Comparison of ENCODE assay signal across 11 cellular contexts in genomic region chr15:66912001-66912400, GRCh38.
DNase-seq lines count a peak whose midpoint lies in the region; ATAC-seq and TF ChIP-seq lines count a peak whose summit lies in the region.
"Had no signal": no experiment of that assay in that cellular context is flagged by ENCODE, and none has a peak within 500 bp of the region (broad histone marks: within the 10 kb centered on the region; RNA-seq: fewer than 3 reads in every experiment).

No MANE protein-coding gene starts in this region.

- no peaks in the 10 kb centered on the region for H3K9me3 Mint-ChIP-seq in activated naive CD4-positive, alpha-beta T cell treated with anti-CD3 and anti-CD28 coated beads for 36 hours

- 43 to 56% methylated on average over 6 to 7 of the region's 7 CpGs for WGBS in transverse colon (ENCODE audit: low coverage in 1 of 2), 2 donors
- WGBS in upper lobe of left lung, 2 donors: 42 to 50% methylated on average over 7 of the region's 7 CpGs

- no peak for ATAC-seq in Panc1
- peak; percentile 52 for ATAC-seq in sciatic nerve
- no peak for ATAC-seq in upper lobe of left lung (ENCODE audit: low FRiP score in 2 of 2)

- in situ Hi-C loops in Panc1 (cut with HindIII; ENCODE audit: low pct_unique_long_range_greater_than_20kb, low sequenced_read_pairs) (no loop called here), transverse colon (cut with MboI; ENCODE audit: low pct_ligation_motif_present in 1 of 4, low pct_unique_long_range_greater_than_20kb in 1 of 4, low sequenced_read_pairs in 3 of 4) (no loop called here)

- TF ChIP-seq POLR2A in transverse colon (IDR thresholded peaks at IDR 0.05) (no peak), upper lobe of left lung (IDR thresholded peaks at IDR 0.05) (no peak)

- H3K36me3 Mint-ChIP-seq in activated naive CD4-positive, alpha-beta T cell treated with anti-CD3 and anti-CD28 coated beads for 36 hours (ENCODE audit: low read depth): peaks cover 2% of the 10 kb centered on the region

- H3K36me3 ChIP-seq in Panc1 (ENCODE audit: control insufficient read depth, insufficient read depth, low read length) (no peaks in the 10 kb centered on the region), transverse colon (no peaks in the 10 kb centered on the region), upper lobe of left lung (no peaks in the 10 kb centered on the region)
- H3K36me3 ChIP-seq: MG63 had no signal

- no peak overlapping the region for H3K27ac Mint-ChIP-seq in activated naive CD4-positive, alpha-beta T cell treated with anti-CD3 and anti-CD28 coated beads for 36 hours

- peaks cover 5% of the 10 kb centered on the region; the same call in 1 of the 2 replicates for H3K9me3 ChIP-seq in Panc1 (ENCODE audit: control insufficient read depth, insufficient read depth, low read depth, low read length)
- no peaks in the 10 kb centered on the region for H3K9me3 ChIP-seq in transverse colon
- no peaks in the 10 kb centered on the region for H3K9me3 ChIP-seq in upper lobe of left lung

- no peak overlapping the region for H3K4me3 ChIP-seq in Panc1 (ENCODE audit: low read depth in 2 of 2, low read length in 2 of 2)
- no peak overlapping the region for H3K4me3 ChIP-seq in transverse colon
- no peak overlapping the region for H3K4me3 ChIP-seq in upper lobe of left lung
- H3K4me3 ChIP-seq: MG63, SK-N-MC had no signal

- no peak overlapping the region for H3K4me3 Mint-ChIP-seq in activated naive CD4-positive, alpha-beta T cell treated with anti-CD3 and anti-CD28 coated beads for 36 hours

- H3K4me1 Mint-ChIP-seq in activated naive CD4-positive, alpha-beta T cell treated with anti-CD3 and anti-CD28 coated beads for 36 hours (ENCODE audit: low read depth): peaks cover 16% of the 10 kb centered on the region

- peaks cover 2% of the 10 kb centered on the region for H3K27me3 Mint-ChIP-seq in activated naive CD4-positive, alpha-beta T cell treated with anti-CD3 and anti-CD28 coated beads for 36 hours (ENCODE audit: low read depth)

- POLR2A ChIA-PET in Panc1 (lab: Charles Lee): no interaction called here

- TF ChIP-seq EP300 in transverse colon (IDR thresholded peaks at IDR 0.05; ENCODE audit: low read depth): no peak
- no peak for TF ChIP-seq EP300 in upper lobe of left lung (IDR thresholded peaks at IDR 0.05)

- H3K4me1 ChIP-seq in Panc1 (ENCODE audit: control insufficient read depth, insufficient read depth, low read length) (peaks cover 25% of the 10 kb centered on the region), transverse colon (peaks cover 0 to 19% (median 11%) of the 10 kb centered on the region in 4 donors), upper lobe of left lung (peaks cover 0 to 12% (median 2%) of the 10 kb centered on the region in 4 donors)

- BruUV-seq in Panc1 (replicated peaks; lab: Mats Ljungman, UMichigan): no TSS peak

- no peaks in the 10 kb centered on the region for H3K27me3 ChIP-seq in Panc1 (ENCODE audit: control insufficient read depth, insufficient read depth, low read length)
- H3K27me3 ChIP-seq in transverse colon: no peaks in the 10 kb centered on the region
- H3K27me3 ChIP-seq in upper lobe of left lung: no peaks in the 10 kb centered on the region
- H3K27me3 ChIP-seq: MG63 had no signal

- H3K27ac ChIP-seq in Panc1 (ENCODE audit: low read length) (peak overlapping the region; percentile 85; the same call in 1 of the 2 replicates), transverse colon (no peak overlapping the region), upper lobe of left lung (no peak overlapping the region)
- H3K27ac ChIP-seq: SK-N-MC had no signal

- intact Hi-C loops in Panc1 (cut with micrococcal nuclease; ENCODE audit: unreplicated experiment) (no loop called here), sciatic nerve (cut with DNase I) (no loop called here), transverse colon (cut with DNase I; ENCODE audit: low total_unique reads) (no loop called here)
- intact Hi-C loops in activated naive CD4-positive, alpha-beta T cell treated with anti-CD3 and anti-CD28 coated beads for 36 hours (cut with micrococcal nuclease): no loop called here

- peak; percentile 6 to 17 for DNase-seq in activated CD4-positive, alpha-beta T cell treated with anti-CD3 and anti-CD28 coated beads for 4 hours
- DNase-seq in activated CD4-positive, alpha-beta T cell treated with anti-CD3 and anti-CD28 coated beads, Interleukin-2, amount 50 U/mL, for 4 hours: no peak
- no peak for DNase-seq in Panc1 (ENCODE audit: low read depth, low spot score)
- DNase-seq in activated naive CD4-positive, alpha-beta T cell treated with anti-CD3 and anti-CD28 coated beads for 36 hours: peak; percentile 48
- no peak for DNase-seq in sciatic nerve (ENCODE audit: low spot score)
- no peak for DNase-seq in transverse colon
- no peak for DNase-seq in GM10266 (ENCODE audit: extremely low spot score)
- no peak for DNase-seq in upper lobe of left lung
- DNase-seq: MG63; stimulated activated CD4-positive, alpha-beta T cell treated with anti-CD3 and anti-CD28 coated beads, Interleukin-4, amount 100 ng/mL, for 24 hours had no signal

- TF ChIP-seq CTCF in Panc1 (IDR thresholded peaks at IDR 0.05) (no peak), transverse colon (IDR thresholded peaks at IDR 0.05) (no peak), GM10266 (IDR thresholded peaks at IDR 0.05; ENCODE audit: control insufficient read depth, insufficient read depth, low read depth, missing control alignments) (no peak), upper lobe of left lung (IDR thresholded peaks at IDR 0.05) (no peak)

- CTCF ChIA-PET in Panc1 (lab: Charles Lee): interaction anchor here (0.6 to 1.5 kb wide), 3 partner anchors 20 to 327 kb away, joined by 3 read pairs; no protein-coding TSS in a partner anchor
- CTCF ChIA-PET in activated naive CD4-positive, alpha-beta T cell treated with anti-CD3 and anti-CD28 coated beads for 36 hours (lab: Charles Lee): interaction anchor here (0.6 to 1.8 kb wide), 6 partner anchors 9 to 374 kb away, joined by 3 to 17 read pairs (median 4); no protein-coding TSS in a partner anchor

Comparison
In these comparisons a context has a peak if more than half of its experiments do, and no peak if none do; other contexts are left out.
1. DNase-seq: peak in activated CD4-positive, alpha-beta T cell treated with anti-CD3 and anti-CD28 coated beads for 4 hours (2 of 2) and activated naive CD4-positive, alpha-beta T cell treated with anti-CD3 and anti-CD28 coated beads for 36 hours (single experiment); none in activated CD4-positive, alpha-beta T cell treated with anti-CD3 and anti-CD28 coated beads, Interleukin-2, amount 50 U/mL, for 4 hours (0 of 2), Panc1 (single experiment), sciatic nerve (single experiment), transverse colon (single experiment), GM10266 (single experiment) and upper lobe of left lung (0 of 2).